ENCODE assay signal across 8 cellular contexts in the genomic region with DNA sequence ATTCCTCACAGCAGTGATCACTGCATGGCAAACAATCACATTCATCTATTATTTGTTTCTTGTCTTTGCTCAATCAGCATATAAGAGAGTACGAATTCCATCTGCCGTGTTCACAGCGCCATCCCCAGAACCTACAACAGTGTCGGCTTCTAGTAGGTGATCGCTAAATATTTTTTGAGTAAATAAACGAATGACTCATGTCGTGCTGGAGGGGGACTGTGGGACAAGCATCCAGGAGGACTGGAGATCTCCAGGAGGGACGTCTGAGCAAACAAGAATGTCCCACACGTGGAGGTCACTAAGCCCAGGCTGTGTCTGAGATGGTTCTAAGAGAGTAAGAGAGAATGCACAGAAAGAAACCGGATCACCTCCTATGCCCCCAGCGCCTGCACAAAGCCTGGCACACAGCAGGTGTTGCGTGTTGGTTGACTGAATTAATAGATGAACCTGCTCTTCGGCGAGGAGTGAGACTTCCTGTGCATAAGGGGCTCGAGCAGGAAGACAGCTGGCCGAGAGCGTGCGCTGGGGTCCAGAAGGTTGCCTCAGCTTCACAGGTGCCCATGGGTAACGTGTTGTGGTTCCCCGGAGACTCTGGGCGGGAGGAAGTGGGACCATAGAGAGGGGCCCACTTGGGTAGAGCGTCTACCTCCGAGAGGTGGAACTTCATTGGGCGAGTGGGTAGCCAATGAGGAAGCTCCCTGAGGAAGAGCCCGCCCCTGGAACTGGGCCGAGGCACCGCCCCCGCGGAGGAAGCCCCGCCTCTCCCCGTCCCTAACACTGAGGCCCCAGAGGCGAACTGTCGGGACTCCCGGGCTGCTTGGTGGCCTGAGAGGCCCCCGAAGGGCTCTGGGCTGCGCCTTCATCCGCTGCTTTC.
DNase-seq lines count a peak whose midpoint lies in the region; ATAC-seq lines count a peak whose summit lies in the region.

No MANE protein-coding gene starts in this region.

- no peak overlapping the region for H3K27ac Mint-ChIP-seq in natural killer cell treated with Interleukin-12 subunit alpha and Interleukin-12 subunit beta and Interleukin-15 and Interleukin-18, amount 100 ng/mL, for 72 hours
- H3K27ac Mint-ChIP-seq in stimulated activated naive B cell treated with anti-CD40 and anti-IgM and Interleukin-4, amounts not matched to agents 10 μg/mL and 1 μg/mL and 100 μg/mL, for 72 hours = no peak overlapping the region

- H3K9me3 Mint-ChIP-seq in natural killer cell treated with Interleukin-12 subunit alpha and Interleukin-12 subunit beta and Interleukin-15 and Interleukin-18, amount 100 ng/mL, for 72 hours = no peaks in the 10 kb centered on the region
- H3K9me3 Mint-ChIP-seq in stimulated activated naive B cell treated with anti-CD40 and anti-IgM and Interleukin-4, amounts not matched to agents 10 μg/mL and 1 μg/mL and 100 μg/mL, for 72 hours = no peaks in the 10 kb centered on the region

- H3K4me3 Mint-ChIP-seq in natural killer cell treated with Interleukin-12 subunit alpha and Interleukin-12 subunit beta and Interleukin-15 and Interleukin-18, amount 100 ng/mL, for 72 hours = no peak overlapping the region
- no peak overlapping the region for H3K4me3 Mint-ChIP-seq in stimulated activated naive B cell treated with anti-CD40 and anti-IgM and Interleukin-4, amounts not matched to agents 10 μg/mL and 1 μg/mL and 100 μg/mL, for 72 hours

- DNase-seq in Ammon's horn (ENCODE audit: low spot score) = peak; percentile 90
- DNase-seq in GM19240 (ENCODE audit: insufficient read length, low spot score) = peak; percentile 95
- peak; percentile 93 for DNase-seq in NCI-H748 (lab: John Stamatoyannopoulos, UW; ENCODE audit: unreplicated experiment)
- peak; percentile 75 to 82 for DNase-seq in activated CD8-positive, alpha-beta memory T cell treated with anti-CD3 and anti-CD28 coated beads for 4 hours (ENCODE audit: low read depth in 2 of 2)
- DNase-seq in natural killer cell treated with Interleukin-12 subunit alpha and Interleukin-12 subunit beta and Interleukin-15 and Interleukin-18, amount 100 ng/mL, for 72 hours (ENCODE audit: low spot score) = peak; percentile 91
- DNase-seq in stimulated activated naive B cell treated with anti-CD40 and anti-IgM and Interleukin-4, amounts not matched to agents 10 μg/mL and 1 μg/mL and 100 μg/mL, for 72 hours = peak; percentile 95

- peak; percentile 97 for ATAC-seq in HG03442 (IDR thresholded peaks at IDR 0.05; ENCODE audit: unreplicated experiment)
- peak; percentile 88 for ATAC-seq in esophagus mucosa
- peak; percentile 99 for ATAC-seq in natural killer cell treated with Interleukin-12 subunit alpha and Interleukin-12 subunit beta and Interleukin-15 and Interleukin-18, amount 100 ng/mL, for 72 hours
- ATAC-seq in stimulated activated naive B cell treated with anti-CD40 and anti-IgM and Interleukin-4, amounts not matched to agents 10 μg/mL and 1 μg/mL and 100 μg/mL, for 72 hours (replicated peaks) = peak; percentile 99

- H3K36me3 Mint-ChIP-seq in natural killer cell treated with Interleukin-12 subunit alpha and Interleukin-12 subunit beta and Interleukin-15 and Interleukin-18, amount 100 ng/mL, for 72 hours = no peaks in the 10 kb centered on the region
- H3K36me3 Mint-ChIP-seq in stimulated activated naive B cell treated with anti-CD40 and anti-IgM and Interleukin-4, amounts not matched to agents 10 μg/mL and 1 μg/mL and 100 μg/mL, for 72 hours = no peaks in the 10 kb centered on the region

- peaks cover 2 to 9% of the 10 kb centered on the region in 2 donors for H3K4me1 Mint-ChIP-seq in natural killer cell treated with Interleukin-12 subunit alpha and Interleukin-12 subunit beta and Interleukin-15 and Interleukin-18, amount 100 ng/mL, for 72 hours (ENCODE audit: low read depth in 2 of 2)
- H3K4me1 Mint-ChIP-seq in stimulated activated naive B cell treated with anti-CD40 and anti-IgM and Interleukin-4, amounts not matched to agents 10 μg/mL and 1 μg/mL and 100 μg/mL, for 72 hours = peaks cover 0 to 2% of the 10 kb centered on the region in 2 donors

- peaks cover 15 to 25% of the 10 kb centered on the region in 2 donors for H3K27me3 Mint-ChIP-seq in natural killer cell treated with Interleukin-12 subunit alpha and Interleukin-12 subunit beta and Interleukin-15 and Interleukin-18, amount 100 ng/mL, for 72 hours
- peaks cover 16 to 30% of the 10 kb centered on the region in 2 donors for H3K27me3 Mint-ChIP-seq in stimulated activated naive B cell treated with anti-CD40 and anti-IgM and Interleukin-4, amounts not matched to agents 10 μg/mL and 1 μg/mL and 100 μg/mL, for 72 hours

Comparison
In these comparisons a context has a peak if more than half of its experiments do, and no peak if none do; other contexts are left out.
1. Peak in every context shown above with its lines: DNase-seq and ATAC-seq.